Comparison of ENCODE assay signal across 21 cellular contexts in genomic region chr11:92050305-92050704, GRCh38.
"Had no signal": no experiment of that assay in that cellular context is flagged by ENCODE, and none has a peak within 500 bp of the region (broad histone marks: within the 10 kb centered on the region; RNA-seq: fewer than 3 reads in every experiment).

No MANE protein-coding gene starts in this region.

- H3K27me3 ChIP-seq: adrenal gland, foreskin keratinocyte had no signal

- H3K9me3 Mint-ChIP-seq: nephron had no signal

- H3K27me3 Mint-ChIP-seq: activated naive CD4-positive, alpha-beta T cell treated with anti-CD3 and anti-CD28 coated beads, Interleukin-2, amount 50 U/mL, for 24 hours; dendritic cell treated with granulocyte-macrophage colony-stimulating factor and Interleukin-4, amounts not matched to agents 40 ng/mL and 50 ng/mL, for 4 days; T-cell had no signal

- H3K4me1 Mint-ChIP-seq: activated naive CD4-positive, alpha-beta T cell treated with anti-CD3 and anti-CD28 coated beads, Interleukin-2, amount 50 U/mL, for 24 hours; nephron; T-cell had no signal

- H3K36me3 ChIP-seq: adrenal gland had no signal

- H3K9me3 ChIP-seq: adrenal gland had no signal

- H3K36me3 Mint-ChIP-seq: activated naive CD4-positive, alpha-beta T cell treated with anti-CD3 and anti-CD28 coated beads, Interleukin-2, amount 50 U/mL, for 24 hours; T-cell had no signal

- ATAC-seq: activated CD4-positive, CD25-positive, alpha-beta regulatory T cell treated with anti-CD3 and anti-CD28 coated beads, Interleukin-2, amount 50 U/mL, for 24 hours; activated T-cell treated with anti-CD3 and anti-CD28 coated beads, Interleukin-2, amount 50 U/mL, for 72 hours; foreskin keratinocyte; T-cell had no signal

- FAIRE-seq: astrocyte, endothelial cell of umbilical vein, islet of Langerhans had no signal

- H3K27ac Mint-ChIP-seq: activated naive CD4-positive, alpha-beta T cell treated with anti-CD3 and anti-CD28 coated beads, Interleukin-2, amount 50 U/mL, for 24 hours; activated T-cell treated with anti-CD3 and anti-CD28 coated beads, Interleukin-2, amount 50 U/mL, for 72 hours; dendritic cell treated with granulocyte-macrophage colony-stimulating factor and Interleukin-4, amounts not matched to agents 40 ng/mL and 50 ng/mL, for 4 days; nephron; T-cell had no signal

- H3K4me3 Mint-ChIP-seq: activated naive CD4-positive, alpha-beta T cell treated with anti-CD3 and anti-CD28 coated beads, Interleukin-2, amount 50 U/mL, for 24 hours; activated T-cell treated with anti-CD3 and anti-CD28 coated beads, Interleukin-2, amount 50 U/mL, for 72 hours; dendritic cell treated with granulocyte-macrophage colony-stimulating factor and Interleukin-4, amounts not matched to agents 40 ng/mL and 50 ng/mL, for 4 days; nephron; T-cell had no signal

- H3K4me1 ChIP-seq: adrenal gland, foreskin keratinocyte had no signal

- DNase-seq: activated effector memory CD4-positive, alpha-beta T cell treated with anti-CD3 and anti-CD28 coated beads, Interleukin-2, amount 50 U/mL, for 16 hours; activated T-cell treated with anti-CD3 and anti-CD28 coated beads, Interleukin-2, amount 50 U/mL, for 72 hours; adrenal gland; effector memory CD4-positive, alpha-beta T cell; foreskin keratinocyte; glutamatergic neuron; hippocampal formation; nucleus accumbens; stimulated activated CD4-positive, alpha-beta T cell treated with anti-CD3 and anti-CD28 coated beads, Interleukin-12 subunit alpha, Interleukin-12 subunit beta, amount 100 ng/mL, for 4 hours; stimulated activated CD4-positive, alpha-beta T cell treated with anti-CD3 and anti-CD28 coated beads, Interleukin-1b, Interleukin-23, amount 100 ng/mL, for 48 hours; stimulated activated CD8-positive, alpha-beta memory T cell treated with anti-CD3 and anti-CD28 coated beads, Interleukin-4, amount 100 ng/mL, for 48 hours; stimulated activated naive CD4-positive, alpha-beta T cell; T-cell had no signal

- H3K27ac ChIP-seq: adrenal gland, foreskin keratinocyte had no signal

- H3K4me3 ChIP-seq: adrenal gland, lung had no signal
